Comparison of ENCODE assay signal across 18 cellular contexts in genomic region chr10:23192396-23192740, GRCh38. TPM values are rescaled to one million over a fixed set of nuclear protein-coding genes. Genes with fewer than 3 reads are reported as not detected.
DNase-seq lines count a peak whose midpoint lies in the region; ATAC-seq and TF ChIP-seq lines count a peak whose summit lies in the region.
"Had no signal": no experiment of that assay in that cellular context is flagged by ENCODE, and none has a peak within 500 bp of the region (broad histone marks: within the 10 kb centered on the region; RNA-seq: fewer than 3 reads in every experiment).

No MANE protein-coding gene starts in this region.

- H3K4me1 Mint-ChIP-seq in chondrocyte (ENCODE audit: low read depth), result peaks cover 10% of the 10 kb centered on the region
- H3K4me1 Mint-ChIP-seq in mesothelial cell of epicardium, result peaks cover 5% of the 10 kb centered on the region
- H3K4me1 Mint-ChIP-seq: natural killer cell had no signal

- peak overlapping the region; percentile 46 for H3K4me3 Mint-ChIP-seq in chondrocyte (ENCODE audit: unreplicated experiment)
- H3K4me3 Mint-ChIP-seq in mesothelial cell of epicardium, result peak overlapping the region; percentile 51
- H3K4me3 Mint-ChIP-seq: natural killer cell had no signal

- no peaks in the 10 kb centered on the region for H3K36me3 ChIP-seq in heart left ventricle
- H3K36me3 ChIP-seq in testis (ENCODE audit: low read depth, missing control alignments), result no peaks in the 10 kb centered on the region
- H3K36me3 ChIP-seq in SK-N-SH (replicated peaks in 1 of 2; ENCODE audit: control insufficient read depth in 1 of 2, insufficient read depth in 2 of 2, low read length in 1 of 2), result no peaks in the 10 kb centered on the region
- H3K36me3 ChIP-seq: MG63, sigmoid colon, thoracic aorta had no signal

- no peak overlapping the region for H3K9ac ChIP-seq in SK-N-SH

- intact Hi-C loops in right cardiac atrium (cut with DNase I), result no loop called here
- intact Hi-C loops in heart left ventricle (cut with DNase I), result no loop called here
- intact Hi-C loops in testis (cut with DNase I; ENCODE audit: low total_unique reads), result no loop called here

- H2AFZ ChIP-seq in SK-N-SH (ENCODE audit: low read depth), result no peak overlapping the region

- H3K9me3 Mint-ChIP-seq in chondrocyte (ENCODE audit: low read depth), result no peaks in the 10 kb centered on the region
- H3K9me3 Mint-ChIP-seq in mesothelial cell of epicardium, result no peaks in the 10 kb centered on the region
- H3K9me3 Mint-ChIP-seq: natural killer cell had no signal

- ATAC-seq in right cardiac atrium (no peak), heart left ventricle (no peak)
- ATAC-seq: natural killer cell had no signal

- TF ChIP-seq EP300 in SK-N-SH (IDR thresholded peaks at IDR 0.05; ENCODE audit: borderline replicate concordance in 1 of 2, low read depth in 1 of 2, low read length in 1 of 2), result no peak

- no peak overlapping the region for H3K27ac Mint-ChIP-seq in chondrocyte (ENCODE audit: unreplicated experiment)
- no peak overlapping the region for H3K27ac Mint-ChIP-seq in mesothelial cell of epicardium
- H3K27ac Mint-ChIP-seq: natural killer cell had no signal

- peak overlapping the region; percentile 24 for H3K4me3 ChIP-seq in right cardiac atrium (ENCODE audit: low read length)
- H3K4me3 ChIP-seq in heart left ventricle, result peak overlapping the region in 1 of 12 donors; percentile 16
- peak overlapping the region; percentile 18 to 40 for H3K4me3 ChIP-seq in testis
- no peak overlapping the region for H3K4me3 ChIP-seq in SK-N-SH (ENCODE audit: low read depth in 2 of 2, low read length in 1 of 2)
- H3K4me3 ChIP-seq: lung, MG63, thoracic aorta had no signal

- POLR2A ChIA-PET in SK-N-SH (lab: Yijun Ruan, JAX), result no interaction called here

- CTCF ChIA-PET in SK-N-SH (lab: Yijun Ruan, JAX), result interaction anchor here (1.6 kb wide), 1 partner anchor 34 kb away, joined by 11 read pairs; no protein-coding TSS in a partner anchor

- H3K4me1 ChIP-seq in right cardiac atrium (ENCODE audit: control insufficient read depth, insufficient read depth, low read length) (peaks cover 8% of the 10 kb centered on the region), heart left ventricle (peaks cover 0 to 34% (median 6%) of the 10 kb centered on the region in 12 donors), testis (no peaks in the 10 kb centered on the region), SK-N-SH (ENCODE audit: control insufficient read depth in 1 of 2, insufficient read depth in 2 of 2, low read depth in 1 of 2, low read length in 1 of 2) (no peaks in the 10 kb centered on the region; a peak in 1 of 4 replicates)

- H3K36me3 Mint-ChIP-seq in chondrocyte (ENCODE audit: low read depth) (no peaks in the 10 kb centered on the region), mesothelial cell of epicardium (peaks cover 1% of the 10 kb centered on the region)
- H3K36me3 Mint-ChIP-seq: natural killer cell had no signal

- no peak overlapping the region for H3K4me2 ChIP-seq in SK-N-SH

- H3K9me2 ChIP-seq in SK-N-SH, result no peaks in the 10 kb centered on the region

- TF ChIP-seq POLR2A in heart left ventricle (IDR thresholded peaks at IDR 0.05) (no peak), testis (IDR thresholded peaks at IDR 0.05) (no peak)

- H3K9me3 ChIP-seq in right cardiac atrium (ENCODE audit: control insufficient read depth, low read length) (no peaks in the 10 kb centered on the region), heart left ventricle (no peaks in the 10 kb centered on the region), testis (no peaks in the 10 kb centered on the region), SK-N-SH (no peaks in the 10 kb centered on the region)
- H3K9me3 ChIP-seq: MG63, sigmoid colon, thoracic aorta had no signal

- no peaks in the 10 kb centered on the region for H3F3A ChIP-seq in SK-N-SH (replicated peaks; ENCODE audit: insufficient read depth)

- DNase-seq in right cardiac atrium (no peak), heart left ventricle (no peak), chondrocyte (ENCODE audit: low spot score) (no peak), mesothelial cell of epicardium (ENCODE audit: low spot score in 2 of 2, unreplicated experiment in 2 of 2) (no peak), testis (no peak), NCI-H1930 (lab: John Stamatoyannopoulos, UW) (no peak), SK-N-SH (no peak), NCI-H446 treated with DMSO at 0.1 percent for 48 hours (lab: John Stamatoyannopoulos, UW) (no peak)
- DNase-seq: amniotic stem cell, MG63, natural killer cell, NCI-H187 treated with DMSO at 0.1 percent for 48 hours, SIG-M5, sigmoid colon had no signal

- H4K20me1 ChIP-seq in SK-N-SH (ENCODE audit: insufficient read depth), result no peaks in the 10 kb centered on the region

- TF ChIP-seq CTCF in heart left ventricle (IDR thresholded peaks at IDR 0.05) (no peak), chondrocyte (IDR thresholded peaks at IDR 0.05) (no peak), mesothelial cell of epicardium (IDR thresholded peaks at IDR 0.05; ENCODE audit: unreplicated experiment) (no peak), testis (IDR thresholded peaks at IDR 0.05) (no peak), SK-N-SH (IDR thresholded peaks at IDR 0.05) (no peak)

- TF ChIP-seq RAD21 in SK-N-SH (IDR thresholded peaks at IDR 0.05; ENCODE audit: low read length), result no peak

- H3K27me3 ChIP-seq in right cardiac atrium (ENCODE audit: control insufficient read depth, insufficient read depth) (peaks cover 2% of the 10 kb centered on the region), heart left ventricle (peaks cover 47 to 97% (median 65%) of the 10 kb centered on the region in 9 donors), testis (no peaks in the 10 kb centered on the region), SK-N-SH (ENCODE audit: insufficient read depth) (peaks cover 40% of the 10 kb centered on the region)

- H3K27ac ChIP-seq in right cardiac atrium (ENCODE audit: low read length) (no peak overlapping the region), heart left ventricle (no peak overlapping the region), testis (no peak overlapping the region), SK-N-SH (ENCODE audit: low read depth in 2 of 2, low read length in 1 of 2) (no peak overlapping the region)
- H3K27ac ChIP-seq: sigmoid colon, thoracic aorta had no signal

- H3K27me3 Mint-ChIP-seq in chondrocyte (ENCODE audit: low read depth) (peaks cover 77% of the 10 kb centered on the region), mesothelial cell of epicardium (ENCODE audit: low read depth) (peaks cover 92% of the 10 kb centered on the region)

- WGBS in right cardiac atrium, result 2% methylated on average over 34 of the region's 34 CpGs
- 2% methylated on average over 34 of the region's 34 CpGs; no CpG with 5 or more reads in 2 of the 4 donors for WGBS in heart left ventricle, 4 donors
- WGBS in testis, 2 donors, result 0% methylated on average over 29 of the region's 34 CpGs; no CpG with 5 or more reads in 1 of the 2 donors
- WGBS in SK-N-SH (ENCODE audit: low lambda C conversion rate), result 6% methylated on average over 9 of the region's 34 CpGs

- H3K79me2 ChIP-seq in SK-N-SH (ENCODE audit: insufficient read depth), result no peaks in the 10 kb centered on the region

TF ChIP-seq in SK-N-SH, 30 proteins besides CTCF, POLR2A, EP300 and RAD21 (continues in another document):
- no peak for TF ChIP-seq GATA2 (CRISPR knock-in tag; IDR thresholded peaks at IDR 0.05)
- TF ChIP-seq TEAD4 (IDR thresholded peaks at IDR 0.05; ENCODE audit: borderline replicate concordance, insufficient read depth), result no peak
- TF ChIP-seq YY1 (IDR thresholded peaks at IDR 0.05; ENCODE audit: low read depth), result no peak
- TF ChIP-seq EZH2phosphoT487 (IDR thresholded peaks at IDR 0.05; ENCODE audit: borderline replicate concordance, low read depth), result no peak
- no peak for TF ChIP-seq REST (IDR thresholded peaks at IDR 0.05; ENCODE audit: low read depth, low read length)
- no peak for TF ChIP-seq CHD2 (IDR thresholded peaks at IDR 0.05; ENCODE audit: low read length, partially characterized antibody)
- no peak for TF ChIP-seq NRF1 (IDR thresholded peaks at IDR 0.05; ENCODE audit: low read depth, low read length)
- no peak for TF ChIP-seq ELF1 (IDR thresholded peaks at IDR 0.05)

RNA-seq across cellular contexts. Expression of gene PTF1A, which starts 0.3 kb away (rescaled TPM):
- total RNA-seq in right cardiac atrium (not detected), heart left ventricle (not detected), chondrocyte (not detected in 3 replicates), mesothelial cell of epicardium (not detected in 3 replicates), testis (1 to 10 TPM; 5.0 to 5.1 TPM)
- polyA plus RNA-seq in right cardiac atrium (not detected), heart left ventricle (not detected), testis (ENCODE audit: insufficient read depth, low read depth, low replicate concordance) (4.9 TPM), SK-N-SH (2012; rRNA removed) (not detected in 2 replicates)
- not detected in 2 replicates for polyA plus RNA-seq in SK-N-SH (2012; cell fraction: cytosol; rRNA removed)
- polyA plus RNA-seq in SK-N-SH (2012; cell fraction: nucleus; rRNA removed), result not detected in 2 replicates
- total RNA-seq: lung; natural killer cell; OCI-LY7; sigmoid colon; T-helper 2 cell treated with Interferon-gamma antibody and Interleukin-4, amounts not matched to agents 100 ng/mL and 5 ng/mL, for 36 hours; thoracic aorta had no signal
- polyA plus RNA-seq: lung, sigmoid colon had no signal

Comparison
In these comparisons a context has a peak if more than half of its experiments do, and no peak if none do; other contexts are left out.
1. H3K4me3 ChIP-seq: peak in right cardiac atrium (single experiment) and testis (2 of 2); none in SK-N-SH (0 of 2).